In the genomic region with DNA sequence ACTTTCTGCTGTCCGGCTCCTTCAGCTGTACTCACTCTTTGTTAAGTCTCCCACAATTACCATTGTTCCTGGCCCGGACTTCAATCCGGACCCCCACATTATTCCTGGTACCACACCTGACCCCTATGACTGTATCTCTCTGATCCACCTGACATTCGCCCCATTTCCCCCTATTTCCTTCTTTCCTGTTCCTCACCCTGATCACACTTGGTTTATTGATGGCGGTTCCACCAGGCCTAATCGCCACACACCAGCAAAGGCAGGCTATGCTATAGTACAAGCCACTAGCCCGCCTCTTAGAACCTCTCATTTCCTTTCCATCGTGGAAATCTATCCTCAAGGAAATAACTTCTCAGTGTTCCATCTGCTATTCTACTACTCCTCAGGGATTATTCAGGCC, we compare ENCODE assay signal across 6 cellular contexts. TPM values are rescaled to one million over a fixed set of nuclear protein-coding genes. Genes with fewer than 3 reads are reported as not detected.
"Had no signal": no experiment of that assay in that cellular context is flagged by ENCODE, and none has a peak within 500 bp of the region (broad histone marks: within the 10 kb centered on the region; RNA-seq: fewer than 3 reads in every experiment).

No MANE protein-coding gene starts in this region.

RNA-seq across cellular contexts. Expression of a gene that starts 24.3 kb away (rescaled TPM):
- total RNA-seq: GM23248, H4, H7, HepG2, HFFc6 had no signal
- polyA plus RNA-seq: GM23248, HepG2 had no signal

RNA-seq across cellular contexts. Expression of a gene that starts 49.7 kb away (rescaled TPM):
- total RNA-seq: GM23248, H4, H7, HepG2, HFFc6, HT1080 had no signal
- polyA plus RNA-seq: GM23248, HepG2 had no signal
